Comparison of ENCODE assay signal across 15 cellular contexts in genomic region chr4:64417974-64418373, GRCh38. TPM values are rescaled to one million over a fixed set of nuclear protein-coding genes. Genes with fewer than 3 reads are reported as not detected.
DNase-seq lines count a peak whose midpoint lies in the region; ATAC-seq and TF ChIP-seq lines count a peak whose summit lies in the region.
"Had no signal": no experiment of that assay in that cellular context is flagged by ENCODE, and none has a peak within 500 bp of the region (broad histone marks: within the 10 kb centered on the region; RNA-seq: fewer than 3 reads in every experiment).

No MANE protein-coding gene starts in this region.

- H3K4me1 ChIP-seq in A673 (ENCODE audit: insufficient read depth, low read length, poor library complexity, severe bottlenecking) = no peaks in the 10 kb centered on the region
- H3K4me1 ChIP-seq: transverse colon had no signal

- H3K9me3 Mint-ChIP-seq in endothelial cell (ENCODE audit: unreplicated experiment) (no peaks in the 10 kb centered on the region), nephron (no peaks in the 10 kb centered on the region)

- no peak for ATAC-seq in HG02970 (IDR thresholded peaks at IDR 0.05; ENCODE audit: low FRiP score, unreplicated experiment)
- ATAC-seq in GM18505 (IDR thresholded peaks at IDR 0.05; ENCODE audit: unreplicated experiment) = no peak
- ATAC-seq: effector memory CD8-positive, alpha-beta T cell had no signal

- peak overlapping the region; percentile 13 for H3K27ac Mint-ChIP-seq in endothelial cell (ENCODE audit: unreplicated experiment)
- H3K27ac Mint-ChIP-seq in nephron = peak overlapping the region in 2 of 3 experiments; percentile 20 to 67
- H3K27ac Mint-ChIP-seq: effector memory CD8-positive, alpha-beta T cell had no signal

- H3K4me3 ChIP-seq in A673 (ENCODE audit: low read depth, low read length, poor library complexity, severe bottlenecking) = no peak overlapping the region
- H3K4me3 ChIP-seq: transverse colon had no signal

- no peak overlapping the region for H3K4me3 Mint-ChIP-seq in endothelial cell (ENCODE audit: unreplicated experiment)
- no peak overlapping the region for H3K4me3 Mint-ChIP-seq in nephron
- H3K4me3 Mint-ChIP-seq: effector memory CD8-positive, alpha-beta T cell had no signal

- intact Hi-C loops in A673 (cut with micrococcal nuclease; ENCODE audit: unreplicated experiment) = no loop called here

- no peaks in the 10 kb centered on the region for H3K36me3 ChIP-seq in A673 (ENCODE audit: insufficient read depth, low read length, poor library complexity, severe bottlenecking)
- H3K36me3 ChIP-seq: transverse colon had no signal

- H3K36me3 Mint-ChIP-seq in endothelial cell (ENCODE audit: low read depth, unreplicated experiment) (no peaks in the 10 kb centered on the region), nephron (ENCODE audit: low read depth) (no peaks in the 10 kb centered on the region)

- H3K4me1 Mint-ChIP-seq in endothelial cell (ENCODE audit: unreplicated experiment) (peaks cover 3% of the 10 kb centered on the region), nephron (peaks cover 11% of the 10 kb centered on the region)

- CTCF ChIA-PET in A673 (lab: Charles Lee) = no interaction called here

- POLR2A ChIA-PET in A673 (lab: Charles Lee; ENCODE audit: low non-redundant PET) = no interaction called here

- TF ChIP-seq POLR2A in GM18505 (IDR thresholded peaks at IDR 0.05; ENCODE audit: borderline replicate concordance, extremely low read depth, insufficient read depth, insufficient read length) = no peak

- H3K27me3 Mint-ChIP-seq in endothelial cell (ENCODE audit: unreplicated experiment) (peaks cover 2% of the 10 kb centered on the region), nephron (ENCODE audit: low read depth) (no peaks in the 10 kb centered on the region)
- H3K27me3 Mint-ChIP-seq: effector memory CD8-positive, alpha-beta T cell had no signal

- BruUV-seq in A673 (replicated peaks; lab: Mats Ljungman, UMichigan) = no TSS peak

- TF ChIP-seq CTCF in A673 (conservative IDR thresholded peaks at IDR 0.05; ENCODE audit: low read depth, low read length) = no peak
- no peak for TF ChIP-seq CTCF in endothelial cell (IDR thresholded peaks at IDR 0.05; ENCODE audit: unreplicated experiment)
- TF ChIP-seq CTCF in nephron (IDR thresholded peaks at IDR 0.05; ENCODE audit: unreplicated experiment in 3 of 3) = no peak

- DNase-seq in A673 (ENCODE audit: low spot score) (peak; percentile 0), NCI-H1092 treated with DMSO at 0.1 percent for 48 hours (lab: John Stamatoyannopoulos, UW) (peak; percentile 76), endothelial cell (ENCODE audit: low spot score) (no peak), dedifferentiated amniotic fluid mesenchymal stem cell (ENCODE audit: extremely low spot score) (no peak), HUDEP-2 (lab: John Stamatoyannopoulos, UW; ENCODE audit: unreplicated experiment in 76 of 76) (no peak)
- DNase-seq: DMS79 treated with DMSO at 0.1 percent for 48 hours; effector memory CD8-positive, alpha-beta T cell; KG1; small intestine; transverse colon had no signal

- no peaks in the 10 kb centered on the region for H3K9me3 ChIP-seq in A673 (ENCODE audit: low read depth, low read length, poor library complexity, severe bottlenecking)
- H3K9me3 ChIP-seq: transverse colon had no signal

- no peaks in the 10 kb centered on the region for H3K27me3 ChIP-seq in A673 (replicated peaks; ENCODE audit: insufficient read depth, low read depth, low read length, poor library complexity)
- H3K27me3 ChIP-seq: transverse colon had no signal

- H3K27ac ChIP-seq in A673 (ENCODE audit: low read depth, low read length, poor library complexity, severe bottlenecking) = no peak overlapping the region
- H3K27ac ChIP-seq: transverse colon had no signal

RNA-seq across cellular contexts. Expression of gene TECRL, which starts 8.7 kb away (rescaled TPM):
- total RNA-seq in A673 (2021) (not detected in 2 replicates), endothelial cell (ENCODE audit: unreplicated experiment) (not detected)
- total RNA-seq: NCI-H460, RPMI7951, transverse colon had no signal

Comparison
In these comparisons a context has a peak if more than half of its experiments do, and no peak if none do; other contexts are left out.
1. DNase-seq: peak in A673 (single experiment) and NCI-H1092 treated with DMSO at 0.1 percent for 48 hours (single experiment); none in endothelial cell (single experiment), dedifferentiated amniotic fluid mesenchymal stem cell (single experiment) and HUDEP-2 (0 of 76).